29 cellular contexts compared by ENCODE assay signal in the genomic region with DNA sequence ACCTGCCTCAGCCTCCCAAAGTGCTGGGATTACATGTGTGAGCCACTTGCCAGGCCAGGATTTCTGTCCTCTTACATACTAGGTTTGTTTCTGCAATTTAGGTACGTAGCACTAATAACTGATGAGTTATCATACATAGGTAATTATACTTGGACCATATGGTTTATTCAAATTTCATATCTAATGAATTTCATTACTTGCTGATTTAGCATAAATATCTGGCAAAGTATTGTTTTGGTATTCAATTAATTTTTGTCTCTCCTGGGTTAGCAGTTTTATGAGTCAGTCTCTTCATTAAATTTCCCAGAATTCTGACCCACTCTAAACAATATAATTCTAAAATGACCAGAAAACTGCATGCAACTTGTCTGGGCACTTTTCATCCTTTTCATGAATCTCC.
"Had no signal": no experiment of that assay in that cellular context is flagged by ENCODE, and none has a peak within 500 bp of the region (broad histone marks: within the 10 kb centered on the region; RNA-seq: fewer than 3 reads in every experiment).

No MANE protein-coding gene starts in this region.

- H3K4me1 ChIP-seq: colonic mucosa, esophagus muscularis mucosa, foreskin keratinocyte, gastrocnemius medialis, gastroesophageal sphincter, heart left ventricle, heart right ventricle had no signal

- H3K9me3 Mint-ChIP-seq: dendritic cell treated with granulocyte-macrophage colony-stimulating factor and Interleukin-4, amounts not matched to agents 40 ng/mL and 50 ng/mL, for 4 days; effector memory CD8-positive, alpha-beta T cell had no signal

- H3K27ac Mint-ChIP-seq: dendritic cell treated with granulocyte-macrophage colony-stimulating factor and Interleukin-4, amounts not matched to agents 40 ng/mL and 50 ng/mL, for 4 days; effector memory CD8-positive, alpha-beta T cell; endodermal cell had no signal

- ATAC-seq: effector memory CD8-positive, alpha-beta T cell; esophagus mucosa; foreskin keratinocyte; gastrocnemius medialis; gastroesophageal sphincter; heart left ventricle; heart right ventricle had no signal

- H3K27me3 Mint-ChIP-seq: dendritic cell treated with granulocyte-macrophage colony-stimulating factor and Interleukin-4, amounts not matched to agents 40 ng/mL and 50 ng/mL, for 4 days; effector memory CD8-positive, alpha-beta T cell had no signal

- H3K36me3 ChIP-seq: colonic mucosa, esophagus muscularis mucosa, esophagus squamous epithelium, gastrocnemius medialis, gastroesophageal sphincter, heart left ventricle, heart right ventricle had no signal

- H3K27ac ChIP-seq: colonic mucosa, coronary artery, dorsolateral prefrontal cortex, epithelial cell of prostate, esophagus muscularis mucosa, esophagus squamous epithelium, foreskin keratinocyte, gastrocnemius medialis, gastroesophageal sphincter, heart left ventricle, heart right ventricle had no signal

- H3K9me3 ChIP-seq: colonic mucosa, esophagus muscularis mucosa, esophagus squamous epithelium, gastrocnemius medialis, gastroesophageal sphincter had no signal

- H3K4me3 ChIP-seq: colonic mucosa, coronary artery, dorsolateral prefrontal cortex, esophagus muscularis mucosa, esophagus squamous epithelium, gastrocnemius medialis, gastroesophageal sphincter, heart left ventricle, heart right ventricle had no signal

- H3K4me3 Mint-ChIP-seq: dendritic cell treated with granulocyte-macrophage colony-stimulating factor and Interleukin-4, amounts not matched to agents 40 ng/mL and 50 ng/mL, for 4 days; effector memory CD8-positive, alpha-beta T cell; endodermal cell had no signal

- FAIRE-seq: colon, endometrium, endothelial cell of umbilical vein, frontal cortex had no signal

- DNase-seq: colonic mucosa; cortex of kidney; dermis blood vessel endothelial cell; dorsolateral prefrontal cortex; effector CD4-positive, alpha-beta T cell; effector CD8-positive, alpha-beta T cell; effector memory CD4-positive, alpha-beta T cell; effector memory CD8-positive, alpha-beta T cell; endodermal cell; erythroblast; esophagus squamous epithelium; foreskin fibroblast; foreskin keratinocyte; foreskin melanocyte; gastrocnemius medialis; glutamatergic neuron; head of caudate nucleus; heart left ventricle; heart right ventricle had no signal

- H3K27me3 ChIP-seq: colonic mucosa, esophagus squamous epithelium, foreskin keratinocyte, gastrocnemius medialis, gastroesophageal sphincter, heart left ventricle, heart right ventricle had no signal

- H3K4me1 Mint-ChIP-seq: endodermal cell had no signal
